ENCODE assay signal across 15 cellular contexts in genomic region chr13:106721599-106721998, GRCh38.
DNase-seq lines count a peak whose midpoint lies in the region; ATAC-seq and TF ChIP-seq lines count a peak whose summit lies in the region.
"Had no signal": no experiment of that assay in that cellular context is flagged by ENCODE, and none has a peak within 500 bp of the region (broad histone marks: within the 10 kb centered on the region; RNA-seq: fewer than 3 reads in every experiment).

No MANE protein-coding gene starts in this region.

- H2BK120ac ChIP-seq in neuronal stem cell (ENCODE audit: low read depth, low read length): no peak overlapping the region
- H2BK120ac ChIP-seq in mesenchymal stem cell (ENCODE audit: low read depth, low read length): no peak overlapping the region

- H3K4me3 Mint-ChIP-seq in HFFc6: peak overlapping the region; percentile 31; the same call in 1 of the 2 replicates
- no peak overlapping the region for H3K4me3 Mint-ChIP-seq in naive thymus-derived CD4-positive, alpha-beta T cell
- H3K4me3 Mint-ChIP-seq: CD14-positive monocyte; CD4-positive, alpha-beta memory T cell; H9 had no signal

- H3K27me3 ChIP-seq in MM.1S (replicated peaks; ENCODE audit: insufficient read depth, low read length): no peaks in the 10 kb centered on the region
- no peaks in the 10 kb centered on the region for H3K27me3 ChIP-seq in PC-9 (ENCODE audit: insufficient read depth, low read depth)
- no peaks in the 10 kb centered on the region for H3K27me3 ChIP-seq in neuronal stem cell (ENCODE audit: control insufficient read depth in 3 of 3, insufficient read depth in 3 of 3, low read depth in 1 of 3, low read length in 3 of 3)
- H3K27me3 ChIP-seq in naive thymus-derived CD4-positive, alpha-beta T cell (ENCODE audit: control insufficient read depth in 2 of 2, insufficient read depth in 2 of 2, low read length in 2 of 2): no peaks in the 10 kb centered on the region
- no peaks in the 10 kb centered on the region for H3K27me3 ChIP-seq in mesenchymal stem cell (ENCODE audit: control insufficient read depth in 1 of 2, insufficient read depth in 1 of 2, low read length in 2 of 2)
- H3K27me3 ChIP-seq: BLaER1 had no signal

- ATAC-seq in naive thymus-derived CD4-positive, alpha-beta T cell: no peak
- ATAC-seq in GM19035 (IDR thresholded peaks at IDR 0.05; ENCODE audit: unreplicated experiment): no peak

- no peaks in the 10 kb centered on the region for H3K4me1 Mint-ChIP-seq in HFFc6 (ENCODE audit: low read depth)
- H3K4me1 Mint-ChIP-seq in naive thymus-derived CD4-positive, alpha-beta T cell: no peaks in the 10 kb centered on the region
- H3K4me1 Mint-ChIP-seq: CD14-positive monocyte; CD4-positive, alpha-beta memory T cell had no signal

- H4K8ac ChIP-seq in neuronal stem cell (ENCODE audit: low read depth, low read length) (no peak overlapping the region), mesenchymal stem cell (ENCODE audit: low read length) (no peak overlapping the region)

- H3K27me3 Mint-ChIP-seq in HFFc6 (ENCODE audit: insufficient read depth): no peaks in the 10 kb centered on the region
- peaks cover 0 to 7% (median 0%) of the 10 kb centered on the region in 5 donors for H3K27me3 Mint-ChIP-seq in naive thymus-derived CD4-positive, alpha-beta T cell

- DNase-seq in HFFc6: no peak
- DNase-seq in MM.1S: peak; percentile 26
- no peak for DNase-seq in PC-9
- no peak for DNase-seq in neuronal stem cell (ENCODE audit: low spot score)
- no peak for DNase-seq in naive thymus-derived CD4-positive, alpha-beta T cell
- DNase-seq in mesenchymal stem cell: no peak
- DNase-seq: 8988T; CD4-positive, alpha-beta memory T cell; DMS153; DMS79; GDM1; H9 had no signal

- no peaks in the 10 kb centered on the region for H3K36me3 Mint-ChIP-seq in HFFc6 (ENCODE audit: low read depth)
- H3K36me3 Mint-ChIP-seq in naive thymus-derived CD4-positive, alpha-beta T cell: peaks cover 0 to 8% (median 0%) of the 10 kb centered on the region in 5 donors
- H3K36me3 Mint-ChIP-seq: CD14-positive monocyte; CD4-positive, alpha-beta memory T cell had no signal

- H3F3A ChIP-seq in MM.1S (ENCODE audit: insufficient read depth, low read length) (no peaks in the 10 kb centered on the region), PC-9 (ENCODE audit: insufficient read depth, low read depth) (no peaks in the 10 kb centered on the region)

- H2BK12ac ChIP-seq in neuronal stem cell (ENCODE audit: low read length): no peak overlapping the region
- no peak overlapping the region for H2BK12ac ChIP-seq in mesenchymal stem cell (ENCODE audit: low read length in 2 of 2)

- H3K4ac ChIP-seq in neuronal stem cell (ENCODE audit: low read length) (no peak overlapping the region), mesenchymal stem cell (ENCODE audit: low read depth in 1 of 2, low read length in 2 of 2) (no peak overlapping the region)

- H3K79me2 ChIP-seq in MM.1S (ENCODE audit: low read length) (no peaks in the 10 kb centered on the region), PC-9 (ENCODE audit: low read depth) (no peaks in the 10 kb centered on the region)

- H3K9ac ChIP-seq in MM.1S (ENCODE audit: low read length) (no peak overlapping the region), neuronal stem cell (ENCODE audit: low read depth, low read length, poor library complexity) (no peak overlapping the region), mesenchymal stem cell (ENCODE audit: low read length) (no peak overlapping the region)
- H3K9ac ChIP-seq: BLaER1 had no signal

- peak overlapping the region; percentile 10; the same call in 1 of the 2 replicates for H2AFZ ChIP-seq in MM.1S (ENCODE audit: low read length)
- H2AFZ ChIP-seq in PC-9: peak overlapping the region; percentile 24; the same call in 1 of the 2 replicates
- H2AFZ ChIP-seq in neuronal stem cell (ENCODE audit: low read length): no peak overlapping the region
- no peak overlapping the region for H2AFZ ChIP-seq in mesenchymal stem cell (ENCODE audit: low read depth, low read length)

- H3K27ac Mint-ChIP-seq in HFFc6: no peak overlapping the region
- H3K27ac Mint-ChIP-seq in naive thymus-derived CD4-positive, alpha-beta T cell: no peak overlapping the region
- H3K27ac Mint-ChIP-seq: CD14-positive monocyte; CD4-positive, alpha-beta memory T cell; H9 had no signal

- H3K9me3 ChIP-seq in MM.1S (replicated peaks; ENCODE audit: insufficient read depth, low read length) (no peaks in the 10 kb centered on the region), PC-9 (ENCODE audit: insufficient read depth, low read depth) (no peaks in the 10 kb centered on the region), neuronal stem cell (replicated peaks in 1 of 2; ENCODE audit: control insufficient read depth in 2 of 2, insufficient read depth in 1 of 2, low read depth in 1 of 2, low read length in 2 of 2) (peaks cover 0 to 10% of the 10 kb centered on the region in 2 donors), mesenchymal stem cell (ENCODE audit: control insufficient read depth, low read length) (peaks cover 24% of the 10 kb centered on the region)
- peaks cover 0 to 3% (median 0%) of the 10 kb centered on the region in 3 experiments for H3K9me3 ChIP-seq in naive thymus-derived CD4-positive, alpha-beta T cell (ENCODE audit: control insufficient read depth in 2 of 3, low read length in 3 of 3)

- no peak for TF ChIP-seq CTCF in HFFc6 (IDR thresholded peaks at IDR 0.05)
- TF ChIP-seq CTCF in MM.1S (IDR thresholded peaks at IDR 0.05; ENCODE audit: low read length): no peak
- no peak for TF ChIP-seq CTCF in PC-9 (conservative IDR thresholded peaks at IDR 0.05)

- CTCF ChIA-PET in PC-9 (lab: Charles Lee): no interaction called here
- CTCF ChIA-PET in naive thymus-derived CD4-positive, alpha-beta T cell (lab: Charles Lee): no interaction called here

- BruUV-seq in PC-9 (replicated peaks; lab: Mats Ljungman, UMichigan): no TSS peak

- H3K27ac ChIP-seq in MM.1S (ENCODE audit: low read length): no peak overlapping the region
- no peak overlapping the region for H3K27ac ChIP-seq in PC-9
- no peak overlapping the region for H3K27ac ChIP-seq in neuronal stem cell (replicated peaks; ENCODE audit: low read length)
- no peak overlapping the region for H3K27ac ChIP-seq in naive thymus-derived CD4-positive, alpha-beta T cell (ENCODE audit: low read depth, low read length)
- H3K27ac ChIP-seq in mesenchymal stem cell (ENCODE audit: low read length, poor library complexity, severe bottlenecking): no peak overlapping the region
- H3K27ac ChIP-seq: BLaER1 had no signal

- H3K14ac ChIP-seq in neuronal stem cell (ENCODE audit: low read length): no peak overlapping the region
- no peak overlapping the region for H3K14ac ChIP-seq in mesenchymal stem cell (ENCODE audit: low read length in 2 of 2)

- intact Hi-C loops in PC-9 (cut with micrococcal nuclease; ENCODE audit: unreplicated experiment): no loop called here
- intact Hi-C loops in naive thymus-derived CD4-positive, alpha-beta T cell (cut with micrococcal nuclease): no loop called here

- H2AK5ac ChIP-seq in neuronal stem cell (ENCODE audit: low read depth, low read length): no peak overlapping the region
- H2AK5ac ChIP-seq in mesenchymal stem cell (ENCODE audit: low read length, severe bottlenecking): no peak overlapping the region

- no peak overlapping the region for H3K23ac ChIP-seq in neuronal stem cell (ENCODE audit: low read depth, low read length, poor library complexity)
- no peak overlapping the region for H3K23ac ChIP-seq in mesenchymal stem cell (ENCODE audit: low read length in 2 of 2)

- H2BK15ac ChIP-seq in neuronal stem cell (ENCODE audit: low read length) (peak overlapping the region; percentile 49), mesenchymal stem cell (ENCODE audit: low read depth, poor library complexity, severe bottlenecking) (no peak overlapping the region)

- H3K4me3 ChIP-seq in MM.1S (ENCODE audit: low read length) (peak overlapping the region; percentile 9; the same call in 1 of the 2 replicates), PC-9 (no peak overlapping the region), neuronal stem cell (ENCODE audit: low read length in 2 of 2) (no peak overlapping the region), mesenchymal stem cell (ENCODE audit: insufficient read depth in 1 of 2, low read depth in 1 of 2, low read length in 2 of 2) (no peak overlapping the region)
- H3K4me3 ChIP-seq in naive thymus-derived CD4-positive, alpha-beta T cell (ENCODE audit: low read length): no peak overlapping the region
- H3K4me3 ChIP-seq: BLaER1 had no signal

- H3K9me2 ChIP-seq in MM.1S (replicated peaks; ENCODE audit: insufficient read depth, low read length) (no peaks in the 10 kb centered on the region), PC-9 (ENCODE audit: insufficient read depth) (no peaks in the 10 kb centered on the region)

- H3K4me1 ChIP-seq in MM.1S (ENCODE audit: low read length) (no peaks in the 10 kb centered on the region), PC-9 (replicated peaks; ENCODE audit: insufficient read depth) (no peaks in the 10 kb centered on the region), neuronal stem cell (ENCODE audit: control insufficient read depth in 2 of 2, insufficient read depth in 1 of 2, low read depth in 1 of 2, low read length in 2 of 2) (peaks cover 0 to 7% of the 10 kb centered on the region in 2 donors), mesenchymal stem cell (ENCODE audit: control insufficient read depth, insufficient read depth, low read depth, low read length) (no peaks in the 10 kb centered on the region)
- H3K4me1 ChIP-seq in naive thymus-derived CD4-positive, alpha-beta T cell (ENCODE audit: control insufficient read depth in 2 of 2, insufficient read depth in 2 of 2, low read length in 2 of 2): no peaks in the 10 kb centered on the region

- no peaks in the 10 kb centered on the region for H3K36me3 ChIP-seq in MM.1S (replicated peaks; ENCODE audit: insufficient read depth, low read length)
- no peaks in the 10 kb centered on the region for H3K36me3 ChIP-seq in PC-9 (ENCODE audit: low read depth)
- no peaks in the 10 kb centered on the region for H3K36me3 ChIP-seq in neuronal stem cell (replicated peaks in 1 of 2; ENCODE audit: control insufficient read depth in 2 of 2, insufficient read depth in 2 of 2, low read length in 2 of 2)
- H3K36me3 ChIP-seq in naive thymus-derived CD4-positive, alpha-beta T cell (ENCODE audit: control insufficient read depth in 2 of 3, insufficient read depth in 3 of 3, low read length in 3 of 3): no peaks in the 10 kb centered on the region
- H3K36me3 ChIP-seq in mesenchymal stem cell (ENCODE audit: control insufficient read depth in 1 of 2, insufficient read depth in 2 of 2, low read depth in 1 of 2, low read length in 2 of 2): no peaks in the 10 kb centered on the region
- H3K36me3 ChIP-seq: BLaER1 had no signal

- H3K9me3 Mint-ChIP-seq in HFFc6: peaks cover 4% of the 10 kb centered on the region; the same call in 1 of the 2 replicates
- H3K9me3 Mint-ChIP-seq in naive thymus-derived CD4-positive, alpha-beta T cell: peaks cover 0 to 37% (median 25%) of the 10 kb centered on the region in 11 donors

- no CpG with 5 or more reads among the region's 6 CpGs for WGBS in neuronal stem cell (ENCODE audit: extremely low coverage in 2 of 2, insufficient read length in 2 of 2, insufficient replicate concordance in 1 of 2), 2 donors
- WGBS in mesenchymal stem cell: 86% methylated on average over 6 of the region's 6 CpGs

- H4K91ac ChIP-seq in neuronal stem cell (ENCODE audit: low read depth, low read length, poor library complexity) (no peak overlapping the region), mesenchymal stem cell (ENCODE audit: low read length) (no peak overlapping the region)

- peak overlapping the region; percentile 31; the same call in 1 of the 2 replicates for H3K4me2 ChIP-seq in MM.1S (ENCODE audit: low read depth, low read length)
- H3K4me2 ChIP-seq in PC-9: peak overlapping the region; percentile 18; the same call in 1 of the 2 replicates
- H3K4me2 ChIP-seq in neuronal stem cell (ENCODE audit: insufficient read depth, low read length, poor library complexity, severe bottlenecking): no peak overlapping the region
- no peak overlapping the region for H3K4me2 ChIP-seq in mesenchymal stem cell (ENCODE audit: low read length, poor library complexity, severe bottlenecking)
- H3K4me2 ChIP-seq: BLaER1 had no signal

- no peak overlapping the region for H2BK5ac ChIP-seq in neuronal stem cell (ENCODE audit: low read length)
- no peak overlapping the region for H2BK5ac ChIP-seq in mesenchymal stem cell (ENCODE audit: low read depth, low read length, poor library complexity, severe bottlenecking)

- POLR2A ChIA-PET in PC-9 (lab: Charles Lee; ENCODE audit: unreplicated experiment): no interaction called here
- POLR2A ChIA-PET in naive thymus-derived CD4-positive, alpha-beta T cell (lab: Charles Lee): no interaction called here

- H3K79me1 ChIP-seq in neuronal stem cell (ENCODE audit: low read depth, low read length): no peaks in the 10 kb centered on the region
- H3K79me1 ChIP-seq in mesenchymal stem cell (replicated peaks; ENCODE audit: low read length, poor library complexity, severe bottlenecking): no peaks in the 10 kb centered on the region

- H4K20me1 ChIP-seq in MM.1S (ENCODE audit: insufficient read depth, low read length) (no peaks in the 10 kb centered on the region), PC-9 (ENCODE audit: insufficient read depth) (no peaks in the 10 kb centered on the region)
- H4K20me1 ChIP-seq: BLaER1 had no signal

- H3K18ac ChIP-seq in neuronal stem cell (ENCODE audit: low read length) (no peak overlapping the region), mesenchymal stem cell (ENCODE audit: low read depth in 1 of 2, low read length in 2 of 2) (no peak overlapping the region)

Comparison
In these comparisons a context has a peak if more than half of its experiments do, and no peak if none do; other contexts are left out.
1. H2AFZ ChIP-seq: peak in MM.1S (single experiment) and PC-9 (single experiment); none in neuronal stem cell (single experiment) and mesenchymal stem cell (single experiment).
2. H3K4me2 ChIP-seq: peak in MM.1S (single experiment) and PC-9 (single experiment); none in neuronal stem cell (single experiment) and mesenchymal stem cell (single experiment).